Comparison of ENCODE assay signal across 19 cellular contexts in genomic region chr17:55117063-55117611, GRCh38.
DNase-seq lines count a peak whose midpoint lies in the region; TF ChIP-seq lines count a peak whose summit lies in the region.
"Had no signal": no experiment of that assay in that cellular context is flagged by ENCODE, and none has a peak within 500 bp of the region (broad histone marks: within the 10 kb centered on the region; RNA-seq: fewer than 3 reads in every experiment).

No MANE protein-coding gene starts in this region.

- no peak overlapping the region for H3K4me3 Mint-ChIP-seq in neural crest cell
- H3K4me3 Mint-ChIP-seq in activated T-cell treated with anti-CD3 and anti-CD28 coated beads, Interleukin-2, amount 50 U/mL, for 24 hours = no peak overlapping the region
- H3K4me3 Mint-ChIP-seq: natural killer cell; stimulated activated naive B cell treated with anti-CD40 and anti-IgM and Interleukin-4, amounts not matched to agents 10 μg/mL and 1 μg/mL and 100 μg/mL, for 72 hours had no signal

- H3K27ac Mint-ChIP-seq in neural crest cell (ENCODE audit: unreplicated experiment) = peak overlapping the region; percentile 3
- no peak overlapping the region for H3K27ac Mint-ChIP-seq in activated T-cell treated with anti-CD3 and anti-CD28 coated beads, Interleukin-2, amount 50 U/mL, for 24 hours
- H3K27ac Mint-ChIP-seq: activated naive CD4-positive, alpha-beta T cell treated with anti-CD3 and anti-CD28 coated beads, Interleukin-2, amount 50 U/mL, for 72 hours; natural killer cell; stimulated activated naive B cell treated with anti-CD40 and anti-IgM and Interleukin-4, amounts not matched to agents 10 μg/mL and 1 μg/mL and 100 μg/mL, for 72 hours had no signal

- POLR2A ChIA-PET in HEK293T (lab: Yijun Ruan, JAX) = no interaction called here

- no peaks in the 10 kb centered on the region for H3K4me1 Mint-ChIP-seq in neural crest cell
- H3K4me1 Mint-ChIP-seq in activated T-cell treated with anti-CD3 and anti-CD28 coated beads, Interleukin-2, amount 50 U/mL, for 24 hours (ENCODE audit: low read depth) = peaks cover 8% of the 10 kb centered on the region
- H3K4me1 Mint-ChIP-seq: stimulated activated naive B cell treated with anti-CD40 and anti-IgM and Interleukin-4, amounts not matched to agents 10 μg/mL and 1 μg/mL and 100 μg/mL, for 72 hours had no signal

- H3K36me3 Mint-ChIP-seq in neural crest cell (ENCODE audit: low read depth) = peaks cover 3% of the 10 kb centered on the region
- H3K36me3 Mint-ChIP-seq in activated T-cell treated with anti-CD3 and anti-CD28 coated beads, Interleukin-2, amount 50 U/mL, for 24 hours (ENCODE audit: low read depth) = no peaks in the 10 kb centered on the region
- H3K36me3 Mint-ChIP-seq: activated naive CD4-positive, alpha-beta T cell treated with anti-CD3 and anti-CD28 coated beads, Interleukin-2, amount 50 U/mL, for 72 hours; natural killer cell had no signal

- H3K27me3 Mint-ChIP-seq in neural crest cell (ENCODE audit: low read depth) = no peaks in the 10 kb centered on the region
- no peaks in the 10 kb centered on the region for H3K27me3 Mint-ChIP-seq in activated T-cell treated with anti-CD3 and anti-CD28 coated beads, Interleukin-2, amount 50 U/mL, for 24 hours
- H3K27me3 Mint-ChIP-seq: CD8-positive, alpha-beta memory T cell; stimulated activated naive B cell treated with anti-CD40 and anti-IgM and Interleukin-4, amounts not matched to agents 10 μg/mL and 1 μg/mL and 100 μg/mL, for 72 hours had no signal

- H3K9me3 Mint-ChIP-seq in neural crest cell = no peaks in the 10 kb centered on the region
- H3K9me3 Mint-ChIP-seq in activated T-cell treated with anti-CD3 and anti-CD28 coated beads, Interleukin-2, amount 50 U/mL, for 24 hours = no peaks in the 10 kb centered on the region
- H3K9me3 Mint-ChIP-seq: CD8-positive, alpha-beta memory T cell had no signal

- CTCF ChIA-PET in HEK293T (lab: Yijun Ruan, JAX) = no interaction called here

- DNase-seq in DMS 273 (lab: John Stamatoyannopoulos, UW; ENCODE audit: unreplicated experiment) (peak; percentile 59), NCI-H69 (lab: John Stamatoyannopoulos, UW) (peak; percentile 88), dermis microvascular lymphatic vessel endothelial cell (ENCODE audit: low read depth in 2 of 2) (peak; percentile 74 to 75), neural crest cell (ENCODE audit: low read depth, low spot score) (no peak), HEK293T (ENCODE audit: extremely low spot score) (no peak), ecto neural progenitor cell (ENCODE audit: low spot score) (no peak), AG08395 (ENCODE audit: low spot score) (no peak)
- DNase-seq in activated T-cell treated with anti-CD3 and anti-CD28 coated beads, Interleukin-2, amount 50 U/mL, for 24 hours = no peak
- DNase-seq: activated T-cell treated with anti-CD3 and anti-CD28 coated beads, Interleukin-2, amount 50 U/mL, for 72 hours; CD8-positive, alpha-beta memory T cell; DMS79; mesenchymal stem cell; natural killer cell; NCI-H1092 treated with DMSO at 0.1 percent for 48 hours; NCI-H2081; NCI-H446 treated with DMSO at 0.1 percent for 48 hours; ovary; stimulated activated naive B cell treated with anti-CD40 and anti-IgM and Interleukin-4, amounts not matched to agents 10 μg/mL and 1 μg/mL and 100 μg/mL, for 72 hours had no signal

- TF ChIP-seq CTCF in neural crest cell (conservative IDR thresholded peaks at IDR 0.05) = no peak

TF ChIP-seq in HEK293T, 16 proteins besides CTCF, POLR2A, EP300 and RAD21:
- no peak for TF ChIP-seq SP1 (IDR thresholded peaks at IDR 0.05)
- TF ChIP-seq NFRKB (IDR thresholded peaks at IDR 0.05) = no peak
- no peak for TF ChIP-seq HDGF (IDR thresholded peaks at IDR 0.05; ENCODE audit: borderline replicate concordance)
- TF ChIP-seq ZNF384 (IDR thresholded peaks at IDR 0.05) = no peak
- TF ChIP-seq PKNOX1 (IDR thresholded peaks at IDR 0.05) = no peak
- no peak for TF ChIP-seq CTBP1 (IDR thresholded peaks at IDR 0.05; ENCODE audit: borderline replicate concordance)
- no peak for TF ChIP-seq LEF1 (IDR thresholded peaks at IDR 0.05; ENCODE audit: borderline replicate concordance)
- TF ChIP-seq SUZ12 (IDR thresholded peaks at IDR 0.05) = no peak
- no peak for TF ChIP-seq FOXA1 (IDR thresholded peaks at IDR 0.05)
- no peak for TF ChIP-seq FOXK2 (IDR thresholded peaks at IDR 0.05)
- no peak for TF ChIP-seq L3MBTL2 (conservative IDR thresholded peaks at IDR 0.05)
- TF ChIP-seq ELF4 (IDR thresholded peaks at IDR 0.05) = no peak
- TF ChIP-seq BHLHE40 (IDR thresholded peaks at IDR 0.05; ENCODE audit: borderline replicate concordance) = no peak
- no peak for TF ChIP-seq ARNT (IDR thresholded peaks at IDR 0.05)
- TF ChIP-seq FOXM1 (IDR thresholded peaks at IDR 0.05; ENCODE audit: borderline replicate concordance) = no peak

Comparison
In these comparisons a context has a peak if more than half of its experiments do, and no peak if none do; other contexts are left out.
1. DNase-seq: peak in DMS 273 (single experiment), NCI-H69 (single experiment) and dermis microvascular lymphatic vessel endothelial cell (2 of 2); none in neural crest cell (single experiment), HEK293T (single experiment), ecto neural progenitor cell (single experiment), activated T-cell treated with anti-CD3 and anti-CD28 coated beads, Interleukin-2, amount 50 U/mL, for 24 hours (single experiment) and AG08395 (single experiment).